8 cellular contexts compared by ENCODE assay signal in the genomic region with DNA sequence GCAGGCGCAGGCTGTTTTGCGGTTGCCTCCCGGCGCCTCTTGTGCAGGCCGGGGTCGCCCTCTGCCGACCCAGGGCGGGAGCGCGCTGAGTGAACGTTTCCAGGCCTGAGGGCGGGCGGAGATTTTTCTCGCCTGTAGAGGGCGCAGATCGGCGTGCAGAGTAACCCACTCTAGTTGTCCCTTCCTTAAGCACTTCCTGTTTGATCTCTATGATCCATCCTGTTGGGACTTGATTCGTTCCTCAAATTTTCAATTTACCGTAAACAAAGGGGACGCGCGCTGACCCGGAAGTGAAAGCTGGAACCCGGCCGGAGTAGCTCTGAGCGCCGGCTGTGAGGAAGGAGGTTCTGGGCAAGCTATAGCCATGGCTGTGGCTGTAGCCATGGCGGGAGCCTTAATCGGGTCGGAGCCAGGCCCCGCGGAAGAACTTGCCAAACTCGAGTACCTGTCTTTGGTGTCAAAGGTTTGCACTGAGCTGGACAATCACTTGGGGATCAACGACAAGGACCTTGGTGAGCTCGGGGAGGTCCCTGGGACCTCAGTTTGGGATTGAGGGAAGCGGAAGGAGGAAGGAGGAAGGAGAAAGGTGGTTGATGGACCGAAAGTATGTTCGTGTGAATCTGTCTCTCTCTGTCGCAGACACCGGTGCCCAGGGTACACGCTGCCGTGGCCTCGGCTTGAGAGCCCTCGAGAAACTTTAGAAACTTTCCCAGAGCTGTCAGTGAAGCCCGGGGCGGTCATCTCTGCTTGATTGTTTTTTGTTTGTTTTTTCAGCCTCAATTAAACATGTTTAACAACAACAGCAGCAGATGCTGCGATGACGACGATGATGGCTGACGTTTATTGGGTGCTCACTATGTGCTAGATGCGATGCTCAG. TPM values are rescaled to one million over a fixed set of nuclear protein-coding genes. Genes with fewer than 3 reads are reported as not detected.
DNase-seq lines count a peak whose midpoint lies in the region; ATAC-seq lines count a peak whose summit lies in the region.

A gene (plus strand): TSS at position 302 of the 878 bp plus-strand sequence. CDS start 63 bp downstream, at position 365.

- H3K36me3 ChIP-seq in effector memory CD4-positive, alpha-beta T cell (ENCODE audit: control insufficient read depth, insufficient read depth, low read length): no peaks in the 10 kb centered on the region

- no peaks in the 10 kb centered on the region for H3K9me3 ChIP-seq in effector memory CD4-positive, alpha-beta T cell (ENCODE audit: control insufficient read depth, low read length)

- H3K4me1 ChIP-seq in effector memory CD4-positive, alpha-beta T cell (ENCODE audit: control insufficient read depth, insufficient read depth, low read length, poor library complexity, severe bottlenecking): peaks cover 10% of the 10 kb centered on the region

- H3K4me3 ChIP-seq in effector memory CD4-positive, alpha-beta T cell (ENCODE audit: insufficient read depth, low read depth, low read length, poor library complexity, severe bottlenecking): peak within 1 kb of the TSS; percentile 93

- CTCF ChIA-PET in activated CD8-positive, alpha-beta memory T cell treated with anti-CD3 and anti-CD28 coated beads for 36 hours (lab: Charles Lee): interaction anchor here (0.6 to 8.0 kb wide), 30 partner anchors 10 to 184 kb away, joined by 3 to 94 read pairs (median 4); a partner anchor contains a TSS

- ATAC-seq in GM19467 (IDR thresholded peaks at IDR 0.05; ENCODE audit: unreplicated experiment): peak; percentile 91

- POLR2A ChIA-PET in activated CD8-positive, alpha-beta memory T cell treated with anti-CD3 and anti-CD28 coated beads for 36 hours (lab: Charles Lee): interaction anchor here (0.6 to 3.3 kb wide), 9 partner anchors 11 to 1616 kb away, joined by 3 to 31 read pairs (median 8); a partner anchor contains a TSS

- DNase-seq in COLO668 (lab: John Stamatoyannopoulos, UW; ENCODE audit: unreplicated experiment) (peak; percentile 91), HS-5 (ENCODE audit: low read depth) (peak; percentile 98), medulla oblongata (ENCODE audit: extremely low spot score) (peak; percentile 99)
- peak; percentile 98 for DNase-seq in NK-92 treated with Interleukin-12 subunit alpha and Interleukin-12 subunit beta, amount 100 ng/mL, for 24 hours (lab: John Stamatoyannopoulos, UW)
- peak; percentile 97 for DNase-seq in effector memory CD4-positive, alpha-beta T cell
- DNase-seq in stimulated activated CD8-positive, alpha-beta memory T cell treated with anti-CD3 and anti-CD28 coated beads, Interleukin-12 subunit alpha, Interleukin-12 subunit beta, amount 100 ng/mL, for 24 hours (ENCODE audit: extremely low read depth): peak; percentile 96

- peak within 1 kb of the TSS; percentile 84 for H3K27ac ChIP-seq in effector memory CD4-positive, alpha-beta T cell (ENCODE audit: insufficient read depth, low read length, poor library complexity, severe bottlenecking)

- no peaks in the 10 kb centered on the region for H3K27me3 ChIP-seq in effector memory CD4-positive, alpha-beta T cell (replicated peaks; ENCODE audit: control insufficient read depth, insufficient read depth, low read length, poor library complexity, severe bottlenecking)

RNA-seq across cellular contexts. Expression of the gene that starts here (rescaled TPM):
- 10 to 100 TPM; 53.6 to 55.4 TPM for total RNA-seq in activated CD8-positive, alpha-beta memory T cell treated with anti-CD3 and anti-CD28 coated beads for 36 hours

Comparison
In these comparisons a context has a peak if more than half of its experiments do, and no peak if none do; other contexts are left out.
1. Peak in every context shown above with its lines: DNase-seq, ATAC-seq, H3K4me3 ChIP-seq and H3K27ac ChIP-seq.